In genomic region chr7:132854238-132854637, GRCh38 we compare ENCODE assay signal across 30 cellular contexts.
"Had no signal": no experiment of that assay in that cellular context is flagged by ENCODE, and none has a peak within 500 bp of the region (broad histone marks: within the 10 kb centered on the region; RNA-seq: fewer than 3 reads in every experiment).

No MANE protein-coding gene starts in this region.

- H3K4me1 ChIP-seq: colonic mucosa, esophagus squamous epithelium, gastrocnemius medialis, lower lobe of right lung had no signal

- FAIRE-seq: endometrium, kidney had no signal

- DNase-seq: colonic mucosa; cortex of kidney; effector CD8-positive, alpha-beta T cell; effector memory CD8-positive, alpha-beta T cell; endodermal cell; erythroblast; esophagus squamous epithelium; foreskin fibroblast; foreskin melanocyte; gastrocnemius medialis; glutamatergic neuron; head of caudate nucleus; heart right ventricle; hippocampal formation; immature natural killer cell; islet precursor cell; kidney; kidney glomerular epithelial cell; left colon; left ventricle myocardium superior; lower lobe of right lung; mesenchymal stem cell; mucosa of descending colon; naive B cell had no signal

- H3K4me1 Mint-ChIP-seq: endodermal cell, mesothelial cell of epicardium had no signal

- H3K4me3 ChIP-seq: colonic mucosa, esophagus squamous epithelium, gastrocnemius medialis, heart right ventricle, lower lobe of right lung, mucosa of descending colon had no signal

- H3K27me3 ChIP-seq: colonic mucosa, esophagus squamous epithelium, gastrocnemius medialis, heart right ventricle had no signal

- H3K27me3 Mint-ChIP-seq: dendritic cell treated with granulocyte-macrophage colony-stimulating factor and Interleukin-4, amounts not matched to agents 40 ng/mL and 50 ng/mL, for 4 days; effector memory CD8-positive, alpha-beta T cell; naive B cell had no signal

- H3K27ac ChIP-seq: colonic mucosa, epithelial cell of prostate, esophagus squamous epithelium, gastrocnemius medialis, heart right ventricle, lower lobe of right lung had no signal

- H3K9me3 ChIP-seq: colonic mucosa, esophagus squamous epithelium, gastrocnemius medialis, heart right ventricle, lower lobe of right lung, mucosa of descending colon had no signal

- H3K36me3 ChIP-seq: colonic mucosa, gastrocnemius medialis, heart right ventricle, lower lobe of right lung had no signal

- ATAC-seq: effector memory CD8-positive, alpha-beta T cell; esophagus mucosa; gastrocnemius medialis; heart right ventricle; left colon; left lobe of liver; left ventricle myocardium superior; lower lobe of right lung; mucosa of descending colon had no signal

- H3K4me3 Mint-ChIP-seq: dendritic cell treated with granulocyte-macrophage colony-stimulating factor and Interleukin-4, amounts not matched to agents 40 ng/mL and 50 ng/mL, for 4 days; effector memory CD8-positive, alpha-beta T cell; endodermal cell; immature natural killer cell; mesothelial cell of epicardium; naive B cell had no signal

- H3K27ac Mint-ChIP-seq: dendritic cell treated with granulocyte-macrophage colony-stimulating factor and Interleukin-4, amounts not matched to agents 40 ng/mL and 50 ng/mL, for 4 days; effector memory CD8-positive, alpha-beta T cell; endodermal cell; immature natural killer cell; mesothelial cell of epicardium; naive B cell had no signal

- H3K9me3 Mint-ChIP-seq: dendritic cell treated with granulocyte-macrophage colony-stimulating factor and Interleukin-4, amounts not matched to agents 40 ng/mL and 50 ng/mL, for 4 days; effector memory CD8-positive, alpha-beta T cell; immature natural killer cell; mesothelial cell of epicardium had no signal
